In the genomic region with DNA sequence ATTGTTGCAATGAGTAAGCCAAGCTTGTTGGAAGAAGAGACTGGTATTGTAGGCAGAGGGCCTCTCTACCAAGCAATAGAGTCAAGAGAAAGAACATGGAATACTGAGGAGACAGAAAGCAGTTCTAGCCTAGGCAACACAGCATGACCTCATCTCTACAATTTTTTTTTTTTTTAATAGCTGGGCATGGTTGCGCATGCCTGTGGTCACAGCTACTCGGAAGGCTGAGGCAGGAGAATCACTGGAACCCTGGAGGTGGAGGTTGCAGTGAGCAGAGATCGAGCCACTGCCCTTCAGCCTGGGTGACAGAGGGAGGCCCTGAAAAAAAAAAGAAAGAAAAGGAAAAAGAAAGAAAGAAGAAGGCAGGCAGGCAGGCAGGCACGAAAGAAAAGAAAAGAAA, we compare ENCODE assay signal across 18 cellular contexts.
"Had no signal": no experiment of that assay in that cellular context is flagged by ENCODE, and none has a peak within 500 bp of the region (broad histone marks: within the 10 kb centered on the region; RNA-seq: fewer than 3 reads in every experiment).

No MANE protein-coding gene starts in this region.

- ATAC-seq: activated CD8-positive, alpha-beta T cell treated with anti-CD3 and anti-CD28 coated beads for 36 hours; activated T-helper 17 cell treated with anti-CD3 and anti-CD28 coated beads, Interleukin-2, amount 50 U/mL, for 72 hours had no signal

- H3K36me3 Mint-ChIP-seq: type B pancreatic cell had no signal

- H3K27ac Mint-ChIP-seq: activated CD4-positive, alpha-beta T cell treated with anti-CD3 and anti-CD28 coated beads, Interleukin-2, amount 10 ng/mL, durations not matched to agents 24 days and 14 days; activated CD8-positive, alpha-beta T cell treated with anti-CD3 and anti-CD28 coated beads for 36 hours; activated naive CD8-positive, alpha-beta T cell treated with anti-CD3 and anti-CD28 coated beads for 36 hours; activated T-helper 17 cell treated with anti-CD3 and anti-CD28 coated beads, Interleukin-2, amount 50 U/mL, for 72 hours; T-helper 2 cell treated with Interferon-gamma antibody and Interleukin-4, amounts not matched to agents 5 μg/mL and 100 μg/mL, for 36 hours; type B pancreatic cell had no signal

- H3K4me3 Mint-ChIP-seq: activated CD4-positive, alpha-beta T cell treated with anti-CD3 and anti-CD28 coated beads, Interleukin-2, amount 10 ng/mL, durations not matched to agents 24 days and 14 days; activated CD8-positive, alpha-beta T cell treated with anti-CD3 and anti-CD28 coated beads for 36 hours; activated naive CD8-positive, alpha-beta T cell treated with anti-CD3 and anti-CD28 coated beads for 36 hours; activated T-helper 17 cell treated with anti-CD3 and anti-CD28 coated beads, Interleukin-2, amount 50 U/mL, for 72 hours; T-helper 2 cell treated with Interferon-gamma antibody and Interleukin-4, amounts not matched to agents 5 μg/mL and 100 μg/mL, for 36 hours; type B pancreatic cell had no signal

- H3K4me3 ChIP-seq: lung, prostate gland, right atrium auricular region, stomach had no signal

- H3K27me3 Mint-ChIP-seq: activated CD4-positive, alpha-beta T cell treated with anti-CD3 and anti-CD28 coated beads, Interleukin-2, amount 10 ng/mL, durations not matched to agents 24 days and 14 days; activated CD8-positive, alpha-beta T cell treated with anti-CD3 and anti-CD28 coated beads for 36 hours; activated naive CD8-positive, alpha-beta T cell treated with anti-CD3 and anti-CD28 coated beads for 36 hours; activated T-helper 17 cell treated with anti-CD3 and anti-CD28 coated beads, Interleukin-2, amount 50 U/mL, for 72 hours; type B pancreatic cell had no signal

- H3K9me3 Mint-ChIP-seq: activated CD4-positive, alpha-beta T cell treated with anti-CD3 and anti-CD28 coated beads, Interleukin-2, amount 10 ng/mL, durations not matched to agents 24 days and 14 days; activated CD8-positive, alpha-beta T cell treated with anti-CD3 and anti-CD28 coated beads for 36 hours; activated naive CD8-positive, alpha-beta T cell treated with anti-CD3 and anti-CD28 coated beads for 36 hours; activated T-helper 17 cell treated with anti-CD3 and anti-CD28 coated beads, Interleukin-2, amount 50 U/mL, for 72 hours; T-helper 2 cell treated with Interferon-gamma antibody and Interleukin-4, amounts not matched to agents 5 μg/mL and 100 μg/mL, for 36 hours; type B pancreatic cell had no signal

- H3K27ac ChIP-seq: prostate gland, right atrium auricular region, stomach had no signal

- H3K27me3 ChIP-seq: right atrium auricular region, stomach had no signal

- H3K4me1 ChIP-seq: prostate gland had no signal

- H3K9me3 ChIP-seq: prostate gland, right atrium auricular region, stomach had no signal

- H3K36me3 ChIP-seq: prostate gland, right atrium auricular region had no signal

- DNase-seq: activated CD4-positive, alpha-beta T cell treated with anti-CD3 and anti-CD28 coated beads, Interleukin-2, amount 10 ng/mL, durations not matched to agents 24 days and 14 days; activated CD8-positive, alpha-beta T cell treated with anti-CD3 and anti-CD28 coated beads for 36 hours; activated naive CD4-positive, alpha-beta T cell; activated naive CD8-positive, alpha-beta T cell treated with anti-CD3 and anti-CD28 coated beads for 36 hours; activated T-cell treated with anti-CD3 and anti-CD28 coated beads, Interleukin-2, amount 50 U/mL, for 1 hour; amniotic stem cell; caudate nucleus; erythroblast; hypothalamus; islet precursor cell; midbrain; stomach had no signal
